23 cellular contexts compared by ENCODE assay signal in the genomic region with DNA sequence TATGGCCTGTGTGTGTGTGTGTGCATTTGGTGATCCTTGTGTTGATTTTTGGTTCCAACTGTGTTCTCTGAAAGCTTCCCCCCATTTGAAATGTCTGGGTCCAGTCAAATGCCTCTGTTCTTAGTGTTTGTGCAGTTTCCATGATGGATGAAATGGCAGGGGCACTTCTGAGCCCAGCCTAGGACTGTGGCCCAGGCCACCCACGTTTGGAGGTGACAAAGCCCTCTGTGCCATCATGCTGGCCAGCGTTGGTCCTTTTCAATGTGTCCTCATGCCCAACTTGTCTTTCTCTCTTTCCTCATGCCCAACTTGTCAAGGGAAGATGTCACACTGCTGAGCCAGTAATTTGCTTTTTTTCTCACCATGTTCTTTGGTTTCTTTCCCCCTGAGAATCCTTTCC.
"Had no signal": no experiment of that assay in that cellular context is flagged by ENCODE, and none has a peak within 500 bp of the region (broad histone marks: within the 10 kb centered on the region; RNA-seq: fewer than 3 reads in every experiment).

No MANE protein-coding gene starts in this region.

- H3K4me3 ChIP-seq: breast epithelium, gastroesophageal sphincter, spleen, upper lobe of right lung had no signal

- H3K9me3 Mint-ChIP-seq: T-helper 2 cell treated with Interferon-gamma antibody and Interleukin-4, amounts not matched to agents 5 μg/mL and 100 μg/mL, for 36 hours had no signal

- H3K4me1 ChIP-seq: upper lobe of right lung had no signal

- H3K36me3 Mint-ChIP-seq: activated naive CD4-positive, alpha-beta T cell treated with anti-CD3 and anti-CD28 coated beads, Interleukin-2, amount 50 U/mL, for 72 hours; naive B cell had no signal

- H3K4me3 Mint-ChIP-seq: activated CD8-positive, alpha-beta T cell treated with anti-CD3 and anti-CD28 coated beads, Interleukin-2, amount 10 ng/mL, durations not matched to agents 7 days and 5 days; neural crest cell; T-helper 2 cell treated with Interferon-gamma antibody and Interleukin-4, amounts not matched to agents 5 μg/mL and 100 μg/mL, for 36 hours had no signal

- ATAC-seq: activated CD8-positive, alpha-beta T cell treated with anti-CD3 and anti-CD28 coated beads, Interleukin-2, amount 10 ng/mL, durations not matched to agents 7 days and 5 days; activated naive CD4-positive, alpha-beta T cell treated with anti-CD3 and anti-CD28 coated beads, Interleukin-2, amount 50 U/mL, for 72 hours; gastroesophageal sphincter; left ventricle myocardium superior; sciatic nerve; upper lobe of right lung had no signal

- H3K27ac Mint-ChIP-seq: activated CD8-positive, alpha-beta T cell treated with anti-CD3 and anti-CD28 coated beads, Interleukin-2, amount 10 ng/mL, durations not matched to agents 7 days and 5 days; activated naive CD4-positive, alpha-beta T cell treated with anti-CD3 and anti-CD28 coated beads, Interleukin-2, amount 50 U/mL, for 72 hours; T-helper 2 cell treated with Interferon-gamma antibody and Interleukin-4, amounts not matched to agents 5 μg/mL and 100 μg/mL, for 36 hours had no signal

- FAIRE-seq: islet of Langerhans had no signal

- H3K27ac ChIP-seq: breast epithelium, epithelial cell of prostate, gastroesophageal sphincter, spleen, upper lobe of right lung, WERI-Rb-1 had no signal

- H3K36me3 ChIP-seq: breast epithelium, gastroesophageal sphincter, spleen, upper lobe of right lung, WERI-Rb-1 had no signal

- H3K4me1 Mint-ChIP-seq: naive B cell had no signal

- H3K9me3 ChIP-seq: gastroesophageal sphincter, upper lobe of right lung had no signal

- H3K27me3 ChIP-seq: breast epithelium, gastroesophageal sphincter, upper lobe of right lung had no signal

- DNase-seq: activated CD4-positive, alpha-beta T cell treated with anti-CD3 and anti-CD28 coated beads for 1 hour; activated CD4-positive, alpha-beta T cell treated with anti-CD3 and anti-CD28 coated beads, Interleukin-2, amount 50 U/mL, for 1 hour; activated CD8-positive, alpha-beta T cell treated with anti-CD3 and anti-CD28 coated beads, Interleukin-2, amount 10 ng/mL, durations not matched to agents 7 days and 5 days; activated gamma-delta T cell treated with Interleukin-2 at 50 U/mL for 16 hours; activated T-cell treated with anti-CD3 and anti-CD28 coated beads, Interleukin-2, amount 50 U/mL, for 1 hour; cortex of kidney; left ventricle myocardium superior; naive B cell; occipital lobe; posterior cingulate gyrus; spleen; stimulated activated CD4-positive, alpha-beta T cell treated with anti-CD3 and anti-CD28 coated beads, Interleukin-4, amount 100 ng/mL, for 1 hour; stimulated activated naive CD4-positive, alpha-beta T cell; upper lobe of right lung; WERI-Rb-1 had no signal
